In genomic region chr3:58899953-58900298, GRCh38 we compare ENCODE assay signal across 11 cellular contexts.
DNase-seq lines count a peak whose midpoint lies in the region; ATAC-seq and TF ChIP-seq lines count a peak whose summit lies in the region.
"Had no signal": no experiment of that assay in that cellular context is flagged by ENCODE, and none has a peak within 500 bp of the region (broad histone marks: within the 10 kb centered on the region; RNA-seq: fewer than 3 reads in every experiment).

No MANE protein-coding gene starts in this region.

- H3K4me1 Mint-ChIP-seq in nephron, result peaks cover 24% of the 10 kb centered on the region
- H3K4me1 Mint-ChIP-seq: neural crest cell had no signal

- no peaks in the 10 kb centered on the region for H3K9me2 ChIP-seq in SK-N-SH

- no peak overlapping the region for H3K4me2 ChIP-seq in SK-N-SH

- WGBS in SK-N-SH (ENCODE audit: low lambda C conversion rate), result 49% methylated on average over 2 of the region's 2 CpGs
- 11 to 33% methylated on average over 1 to 2 of the region's 2 CpGs for WGBS in gastroesophageal sphincter (ENCODE audit: low coverage in 1 of 2), 2 donors

- no peak overlapping the region for H3K4me3 ChIP-seq in SK-N-SH (ENCODE audit: low read depth in 2 of 2, low read length in 1 of 2)
- H3K4me3 ChIP-seq in gastroesophageal sphincter, result no peak overlapping the region

- H3K9ac ChIP-seq in SK-N-SH, result no peak overlapping the region

- POLR2A ChIA-PET in SK-N-SH (lab: Yijun Ruan, JAX), result no interaction called here

- no peak for TF ChIP-seq RAD21 in SK-N-SH (IDR thresholded peaks at IDR 0.05; ENCODE audit: low read length)

- H3K27ac ChIP-seq in SK-N-SH (ENCODE audit: low read depth in 2 of 2, low read length in 1 of 2) (peak overlapping the region in 1 of 2 experiments; percentile 31; a peak in 1 of 4 replicates), gastroesophageal sphincter (no peak overlapping the region)

- DNase-seq in SK-N-SH, result peak; percentile 12
- no peak for DNase-seq in GF-D8 (lab: John Stamatoyannopoulos, UW)
- DNase-seq in SIG-M5 (lab: John Stamatoyannopoulos, UW), result no peak
- no peak for DNase-seq in HuH-7.5 (ENCODE audit: low spot score)
- DNase-seq: NCI-H510A treated with DMSO at 0.1 percent for 48 hours had no signal

- CTCF ChIA-PET in SK-N-SH (lab: Yijun Ruan, JAX), result interaction anchor here (1.2 to 1.4 kb wide), 3 partner anchors 9 to 14 kb away, joined by 3 to 5 read pairs (median 4); no protein-coding TSS in a partner anchor

- no peaks in the 10 kb centered on the region for H3K27me3 Mint-ChIP-seq in nephron (ENCODE audit: low read depth)

- H3K4me1 ChIP-seq in SK-N-SH (ENCODE audit: control insufficient read depth in 1 of 2, insufficient read depth in 2 of 2, low read depth in 1 of 2, low read length in 1 of 2) (peaks cover 0 to 14% of the 10 kb centered on the region in 2 experiments; a peak in 2 of 4 replicates), gastroesophageal sphincter (no peaks in the 10 kb centered on the region)

- no peaks in the 10 kb centered on the region for H3F3A ChIP-seq in SK-N-SH (replicated peaks; ENCODE audit: insufficient read depth)

- H3K27ac Mint-ChIP-seq in nephron, result peak overlapping the region; percentile 8 to 49 (median 46)
- H3K27ac Mint-ChIP-seq: brain had no signal

- no peaks in the 10 kb centered on the region for H4K20me1 ChIP-seq in SK-N-SH (ENCODE audit: insufficient read depth)

- H3K9me3 Mint-ChIP-seq in nephron, result peaks cover 25% of the 10 kb centered on the region

- TF ChIP-seq EP300 in SK-N-SH (IDR thresholded peaks at IDR 0.05; ENCODE audit: borderline replicate concordance in 1 of 2, low read depth in 1 of 2, low read length in 1 of 2) (no peak), gastroesophageal sphincter (IDR thresholded peaks at IDR 0.05) (no peak)

- no peaks in the 10 kb centered on the region for H3K27me3 ChIP-seq in SK-N-SH (ENCODE audit: insufficient read depth)
- no peaks in the 10 kb centered on the region for H3K27me3 ChIP-seq in gastroesophageal sphincter

- H3K79me2 ChIP-seq in SK-N-SH (ENCODE audit: insufficient read depth), result no peaks in the 10 kb centered on the region

- H3K36me3 Mint-ChIP-seq in nephron (ENCODE audit: low read depth), result no peaks in the 10 kb centered on the region

- ATAC-seq in GM19025 (IDR thresholded peaks at IDR 0.05; ENCODE audit: low read depth, unreplicated experiment) (peak; percentile 10), HG02759 (IDR thresholded peaks at IDR 0.05; ENCODE audit: unreplicated experiment) (peak; percentile 10), gastroesophageal sphincter (no peak)

- TF ChIP-seq POLR2A in gastroesophageal sphincter (IDR thresholded peaks at IDR 0.05), result no peak

- H3K9me3 ChIP-seq in SK-N-SH, result no peaks in the 10 kb centered on the region
- peaks cover 0 to 10% (median 0%) of the 10 kb centered on the region in 3 donors for H3K9me3 ChIP-seq in gastroesophageal sphincter

- TF ChIP-seq CTCF in SK-N-SH (IDR thresholded peaks at IDR 0.05), result no peak
- TF ChIP-seq CTCF in nephron (IDR thresholded peaks at IDR 0.05; ENCODE audit: unreplicated experiment in 3 of 3), result no peak
- TF ChIP-seq CTCF in gastroesophageal sphincter (IDR thresholded peaks at IDR 0.05), result no peak

- H3K4me3 Mint-ChIP-seq in nephron, result no peak overlapping the region
- H3K4me3 Mint-ChIP-seq: brain, neural crest cell had no signal

- no peak overlapping the region for H2AFZ ChIP-seq in SK-N-SH (ENCODE audit: low read depth)

- H3K36me3 ChIP-seq in SK-N-SH (replicated peaks in 1 of 2; ENCODE audit: control insufficient read depth in 1 of 2, insufficient read depth in 2 of 2, low read length in 1 of 2) (no peaks in the 10 kb centered on the region), gastroesophageal sphincter (no peaks in the 10 kb centered on the region)

TF ChIP-seq in SK-N-SH, 30 proteins besides CTCF, POLR2A, EP300 and RAD21:
- TF ChIP-seq USF1 (IDR thresholded peaks at IDR 0.05; ENCODE audit: borderline replicate concordance, low read depth) (no peak), RFX5 (IDR thresholded peaks at IDR 0.05; ENCODE audit: low read length) (no peak), SIN3A (IDR thresholded peaks at IDR 0.05; ENCODE audit: borderline replicate concordance, low read depth, low read length) (no peak), MXI1 (IDR thresholded peaks at IDR 0.05; ENCODE audit: low read depth, low read length) (no peak), FOXM1 (IDR thresholded peaks at IDR 0.05; ENCODE audit: low read depth) (no peak)
